In genomic region chrX:41090568-41091238, GRCh38 we compare ENCODE assay signal across 15 cellular contexts. TPM values are rescaled to one million over a fixed set of nuclear protein-coding genes. Genes with fewer than 3 reads are reported as not detected.
A peak's percentile ranks its signal among the peaks of the same experiment; 100 is the strongest.
DNase-seq lines count a peak whose midpoint lies in the region; ATAC-seq, FAIRE-seq and TF ChIP-seq lines count a peak whose summit lies in the region.
"Had no signal": no experiment of that assay in that cellular context is flagged by ENCODE, and none has a peak within 500 bp of the region (broad histone marks: within the 10 kb centered on the region; RNA-seq: fewer than 3 reads in every experiment).

No MANE protein-coding gene starts in this region.

- H2AFZ ChIP-seq in GM12878 (ENCODE audit: control insufficient read depth, low read depth, low read length): no peak overlapping the region

- peak overlapping the region; percentile 23 for H3K4me3 Mint-ChIP-seq in CD4-positive, alpha-beta T cell
- no peak overlapping the region for H3K4me3 Mint-ChIP-seq in glutamatergic neuron (ENCODE audit: unreplicated experiment)
- H3K4me3 Mint-ChIP-seq in effector memory CD8-positive, alpha-beta T cell: peak overlapping the region in 1 of 2 donors; percentile 59
- H3K4me3 Mint-ChIP-seq: nephron progenitor cell had no signal

- no TSS peak for BruUV-seq in GM12878 (replicated peaks; lab: Mats Ljungman, UMichigan)

- in situ Hi-C loops in HAP-1 (cut with MboI; ENCODE audit: low sequenced_read_pairs) (no loop called here), GM12878 (cut with MboI) (no loop called here)

- POLR2A ChIA-PET in CD4-positive, alpha-beta T cell (lab: Charles Lee): interaction anchor here (0.6 kb wide), 1 partner anchor 439 kb away, joined by 3 read pairs; no protein-coding TSS in a partner anchor
- POLR2A ChIA-PET in GM12878 (lab: Charles Lee): interaction anchor here (1.2 to 1.5 kb wide), 2 partner anchors 9 to 21 kb away, joined by 4 to 7 read pairs; no protein-coding TSS in a partner anchor

- no peaks in the 10 kb centered on the region for H3K27me3 Mint-ChIP-seq in CD4-positive, alpha-beta T cell
- H3K27me3 Mint-ChIP-seq in glutamatergic neuron (ENCODE audit: unreplicated experiment): no peaks in the 10 kb centered on the region
- no peaks in the 10 kb centered on the region for H3K27me3 Mint-ChIP-seq in effector memory CD8-positive, alpha-beta T cell
- H3K27me3 Mint-ChIP-seq: IgD-negative memory B cell had no signal

- SMC1A ChIA-PET in GM12878 (lab: Charles Lee; ENCODE audit: uncharacterized antibody, unreplicated experiment): interaction anchor here (0.8 to 7.9 kb wide), 9 partner anchors 14 to 286 kb away, joined by 3 to 52 read pairs (median 4); no protein-coding TSS in a partner anchor

- TF ChIP-seq EP300 in GM12878 (IDR thresholded peaks at IDR 0.05; ENCODE audit: borderline replicate concordance in 1 of 2, control insufficient read depth in 1 of 2, low read depth in 2 of 2, low read length in 2 of 2): no peak

- intact Hi-C loops in CD4-positive, alpha-beta T cell (cut with DNase I, micrococcal nuclease): no loop called here
- intact Hi-C loops in GM12878 (cut with micrococcal nuclease; ENCODE audit: unreplicated experiment): no loop called here
- intact Hi-C loops in kidney (cut with DNase I): no loop called here

- H3K27ac Mint-ChIP-seq in CD4-positive, alpha-beta T cell: no peak overlapping the region
- no peak overlapping the region for H3K27ac Mint-ChIP-seq in glutamatergic neuron (ENCODE audit: unreplicated experiment)
- peak overlapping the region in 1 of 2 donors; percentile 82 for H3K27ac Mint-ChIP-seq in effector memory CD8-positive, alpha-beta T cell
- H3K27ac Mint-ChIP-seq: nephron progenitor cell had no signal

- no peak for TF ChIP-seq POLR2A in GM12878 (IDR thresholded peaks at IDR 0.05; ENCODE audit: low read depth, low read length)

- no peak for ATAC-seq in CD4-positive, alpha-beta T cell (ENCODE audit: poor library complexity)
- ATAC-seq in GM12878: no peak
- ATAC-seq in effector memory CD8-positive, alpha-beta T cell (replicated peaks): no peak

- peak overlapping the region; percentile 23 for H3K4me2 ChIP-seq in GM12878 (ENCODE audit: control insufficient read depth, insufficient read depth)
- H3K4me2 ChIP-seq: SK-N-SH had no signal

- CTCF ChIA-PET in CD4-positive, alpha-beta T cell (lab: Charles Lee): interaction anchor here (1.8 kb wide), 1 partner anchor 21 kb away, joined by 4 read pairs; no protein-coding TSS in a partner anchor
- CTCF ChIA-PET in GM12878 (lab: Yijun Ruan, JAX): interaction anchor here (0.8 to 4.1 kb wide), 3 partner anchors 25 to 439 kb away, joined by 3 to 29 read pairs (median 3); no protein-coding TSS in a partner anchor

- H3K4me3 ChIP-seq in HAP-1: peak overlapping the region; percentile 92
- H3K4me3 ChIP-seq in GM12878: peak overlapping the region; percentile 35
- peak overlapping the region; percentile 24 to 84 for H3K4me3 ChIP-seq in kidney (ENCODE audit: low read length in 2 of 2)
- H3K4me3 ChIP-seq in SJCRH30: no peak overlapping the region
- H3K4me3 ChIP-seq: testis had no signal

- H3K4me1 ChIP-seq in HAP-1 (peaks cover 32% of the 10 kb centered on the region), GM12878 (ENCODE audit: control insufficient read depth, insufficient read depth, low read length) (peaks cover 3% of the 10 kb centered on the region; the same call in 1 of the 2 replicates), kidney (ENCODE audit: control insufficient read depth in 1 of 2, insufficient read depth in 1 of 2, low read depth in 1 of 2, low read length in 2 of 2) (peaks cover under 1 to 8% of the 10 kb centered on the region in 2 donors), SJCRH30 (no peaks in the 10 kb centered on the region)
- H3K4me1 ChIP-seq: testis had no signal

- H3K9ac ChIP-seq in GM12878 (ENCODE audit: control insufficient read depth, insufficient read depth, low read length) (no peak overlapping the region), kidney (ENCODE audit: low read length in 2 of 2) (no peak overlapping the region)
- H3K9ac ChIP-seq: SK-N-SH had no signal

- H3K79me2 ChIP-seq in GM12878 (ENCODE audit: control insufficient read depth, insufficient read depth, low read length): peaks cover 97% of the 10 kb centered on the region

- RAD21 ChIA-PET in GM12878 (lab: Charles Lee; ENCODE audit: unreplicated experiment): interaction anchor here (1.0 to 2.2 kb wide), 4 partner anchors 9 to 26 kb away, joined by 3 to 7 read pairs (median 4); no protein-coding TSS in a partner anchor

- H3K9me3 Mint-ChIP-seq in CD4-positive, alpha-beta T cell: no peaks in the 10 kb centered on the region
- H3K9me3 Mint-ChIP-seq in glutamatergic neuron (ENCODE audit: unreplicated experiment): peaks cover 5% of the 10 kb centered on the region
- no peaks in the 10 kb centered on the region for H3K9me3 Mint-ChIP-seq in effector memory CD8-positive, alpha-beta T cell
- H3K9me3 Mint-ChIP-seq: IgD-negative memory B cell had no signal

- H3K27ac ChIP-seq in CD4-positive, alpha-beta T cell (ENCODE audit: low read depth, low read length): no peak overlapping the region
- H3K27ac ChIP-seq in GM12878 (ENCODE audit: control insufficient read depth, insufficient read depth) (peak overlapping the region; percentile 1; the same call in 1 of the 2 replicates), kidney (ENCODE audit: low read depth in 2 of 2, low read length in 2 of 2) (no peak overlapping the region), SJCRH30 (no peak overlapping the region)
- H3K27ac ChIP-seq: testis had no signal

- FAIRE-seq in GM12878 (lab: Jason Lieb, UNC) (no peak), kidney (lab: Jason Lieb, UNC) (no peak)

- no peak for DNase-seq in CD4-positive, alpha-beta T cell
- DNase-seq in HAP-1 (ENCODE audit: low spot score in 2 of 2) (no peak), GM12878 (ENCODE audit: low read depth, low spot score) (no peak), kidney (no peak), SIG-M5 treated with dmso at 0.1 percent for 504 hours (lab: John Stamatoyannopoulos, UW; ENCODE audit: unreplicated experiment) (no peak), SJCRH30 (no peak), glutamatergic neuron (no peak)
- no peak for DNase-seq in effector memory CD8-positive, alpha-beta T cell
- DNase-seq: activated CD8-positive, alpha-beta memory T cell treated with anti-CD3 and anti-CD28 coated beads for 24 hours; NCI-H446 treated with DMSO at 0.1 percent for 48 hours; nephron progenitor cell; SK-N-SH; stimulated activated CD4-positive, alpha-beta T cell treated with anti-CD3 and anti-CD28 coated beads, Interleukin-4, amount 100 ng/mL, for 4 hours; testis had no signal

- H3K9me3 ChIP-seq in CD4-positive, alpha-beta T cell (ENCODE audit: control insufficient read depth, low read length): no peaks in the 10 kb centered on the region
- H3K9me3 ChIP-seq in HAP-1 (no peaks in the 10 kb centered on the region), GM12878 (replicated peaks; ENCODE audit: control insufficient read depth, insufficient read depth, low read length) (no peaks in the 10 kb centered on the region), kidney (ENCODE audit: control insufficient read depth in 1 of 2, low read length in 2 of 2) (no peaks in the 10 kb centered on the region), SJCRH30 (replicated peaks) (no peaks in the 10 kb centered on the region)
- H3K9me3 ChIP-seq: SK-N-SH, testis had no signal

- H3K4me1 Mint-ChIP-seq in CD4-positive, alpha-beta T cell (ENCODE audit: low read depth): peaks cover 67% of the 10 kb centered on the region
- peaks cover 20% of the 10 kb centered on the region for H3K4me1 Mint-ChIP-seq in glutamatergic neuron (ENCODE audit: low read depth, unreplicated experiment)
- H3K4me1 Mint-ChIP-seq in effector memory CD8-positive, alpha-beta T cell (ENCODE audit: low read depth in 2 of 2): peaks cover 26 to 39% of the 10 kb centered on the region in 2 donors

- no peaks in the 10 kb centered on the region for H3K27me3 ChIP-seq in CD4-positive, alpha-beta T cell (ENCODE audit: control insufficient read depth, insufficient read depth, low read length)
- H3K27me3 ChIP-seq in HAP-1 (ENCODE audit: low read depth) (no peaks in the 10 kb centered on the region), GM12878 (replicated peaks in 1 of 2; ENCODE audit: control insufficient read depth in 2 of 2, insufficient read depth in 2 of 2, low read length in 1 of 2) (no peaks in the 10 kb centered on the region), SJCRH30 (no peaks in the 10 kb centered on the region)
- H3K27me3 ChIP-seq: testis had no signal

- no peak for TF ChIP-seq RAD21 in GM12878 (IDR thresholded peaks at IDR 0.05; ENCODE audit: insufficient read depth, low read depth, low read length)

- peaks cover 32% of the 10 kb centered on the region for H3K36me3 Mint-ChIP-seq in CD4-positive, alpha-beta T cell (ENCODE audit: low read depth)
- H3K36me3 Mint-ChIP-seq in glutamatergic neuron (ENCODE audit: unreplicated experiment): no peaks in the 10 kb centered on the region
- peaks cover 35% of the 10 kb centered on the region for H3K36me3 Mint-ChIP-seq in effector memory CD8-positive, alpha-beta T cell (ENCODE audit: insufficient read depth)

- H4K20me1 ChIP-seq in GM12878 (ENCODE audit: control insufficient read depth, insufficient read depth): 0 out of 2 replicates have a peak, but pooled peaks cover 4% of the 10 kb centered on the region

- WGBS in GM12878 (ENCODE audit: insufficient coverage, insufficient replicate concordance, low lambda C conversion rate, missing lambda C conversion rate): 67% methylated on average over 5 of the region's 5 CpGs

- peaks cover 27% of the 10 kb centered on the region for H3K36me3 ChIP-seq in HAP-1 (replicated peaks)
- no peaks in the 10 kb centered on the region for H3K36me3 ChIP-seq in GM12878 (ENCODE audit: control insufficient read depth in 2 of 2, insufficient read depth in 2 of 2, low read length in 1 of 2)
- H3K36me3 ChIP-seq in kidney (ENCODE audit: control insufficient read depth in 1 of 2, insufficient read depth in 2 of 2, low read length in 2 of 2): no peaks in the 10 kb centered on the region
- 0 out of 2 replicates have a peak, but pooled peaks cover 2% of the 10 kb centered on the region for H3K36me3 ChIP-seq in SJCRH30

- no peak for TF ChIP-seq CTCF in CD4-positive, alpha-beta T cell (IDR thresholded peaks at IDR 0.05)
- TF ChIP-seq CTCF in GM12878 (IDR thresholded peaks at IDR 0.05 in 2 of 3, conservative IDR thresholded peaks at IDR 0.05 in 1 of 3; ENCODE audit: control insufficient read depth in 2 of 3, extremely low read depth in 1 of 3, insufficient read depth in 1 of 3, low read depth in 3 of 3, low read length in 3 of 3) (no peak), kidney (IDR thresholded peaks at IDR 0.05; ENCODE audit: borderline replicate concordance, extremely low read depth, insufficient read depth) (no peak), glutamatergic neuron (IDR thresholded peaks at IDR 0.05; ENCODE audit: partially characterized antibody, unreplicated experiment) (no peak)

RNA-seq across cellular contexts. Expression of gene USP9X, which starts 5.5 kb away (rescaled TPM):
- 10 to 100 TPM; 70.4 to 74.8 TPM for total RNA-seq in CD4-positive, alpha-beta T cell
- total RNA-seq in GM12878 (2013; cell fraction: nucleolus; rRNA removed): 262 and 288 TPM in 2 replicates
- 61.6 and 76.1 TPM in 2 replicates for total RNA-seq in GM12878 (2014; rRNA removed)
- 46.9 and 50.5 TPM in 2 replicates for total RNA-seq in GM12878 (2014; rRNA removed; fragmentation: Illumina TruSeq; extraction: Trizol)
- 47.9 and 55.6 TPM in 2 replicates for total RNA-seq in GM12878 (2021)
- polyA plus RNA-seq in GM12878 (2011; ENCODE audit: low read depth): 19.1 TPM
- polyA plus RNA-seq in GM12878 (2011; rRNA removed): 58.9 and 72.7 TPM in 2 replicates
- polyA plus RNA-seq in GM12878 (2011; cell fraction: cytosol; rRNA removed): 32.5 and 42.4 TPM in 2 replicates
- 43.9 and 56.2 TPM in 2 replicates for polyA plus RNA-seq in GM12878 (2011; cell fraction: nucleus; rRNA removed)
- polyA plus RNA-seq in GM12878 (2012): 25.2 and 34.8 TPM in 2 replicates
- polyA plus RNA-seq in GM12878 (2014; fragmentation: Illumina TruSeq; extraction: Trizol): 36.3 and 39.4 TPM in 2 replicates
- 10 to 100 TPM in 1 of 2 experiments, 1 to 10 TPM in 1; 9.3 to 17.4 TPM for polyA plus RNA-seq in GM12878 (2014; fragmentation: Nextera tagmentation; extraction: Ambion mirVana)
- polyA plus RNA-seq in GM12878 (2014; rRNA removed): 18.4 and 20.1 TPM in 2 replicates
- 10 to 100 TPM; 26.7 to 27.2 TPM for polyA plus RNA-seq in GM12878 (2016; fragmentation: Nextera tagmentation; extraction: Ambion mirVana)
- polyA minus RNA-seq in GM12878 (2011; rRNA and poly(A)+ RNA removed): 434 and 467 TPM in 2 replicates
- polyA minus RNA-seq in GM12878 (2011; cell fraction: cytosol; rRNA and poly(A)+ RNA removed): 84.7 and 88.0 TPM in 2 replicates
- polyA minus RNA-seq in GM12878 (2011; cell fraction: nucleus; rRNA and poly(A)+ RNA removed): 99.3 and 124 TPM in 2 replicates
- total RNA-seq in kidney: 86.8 TPM
- 12.0 TPM for polyA plus RNA-seq in kidney (ENCODE audit: insufficient read depth, low read depth, low replicate concordance)
- total RNA-seq in SJCRH30 (2014; rRNA removed; shearing (Covaris generic)): 62.7 and 72.9 TPM in 2 replicates
- total RNA-seq in glutamatergic neuron (ENCODE audit: unreplicated experiment): 120 TPM
